In genomic region chr15:97026781-97027180, GRCh38 we compare ENCODE assay signal across 21 cellular contexts.
DNase-seq lines count a peak whose midpoint lies in the region; ATAC-seq and TF ChIP-seq lines count a peak whose summit lies in the region.
"Had no signal": no experiment of that assay in that cellular context is flagged by ENCODE, and none has a peak within 500 bp of the region (broad histone marks: within the 10 kb centered on the region; RNA-seq: fewer than 3 reads in every experiment).

No MANE protein-coding gene starts in this region.

- no peak overlapping the region for H3K4me3 Mint-ChIP-seq in type B pancreatic cell
- H3K4me3 Mint-ChIP-seq: CD4-positive, alpha-beta T cell; IgD-negative memory B cell had no signal

- no peaks in the 10 kb centered on the region for H3K79me2 ChIP-seq in hepatocyte

- intact Hi-C loops in lower lobe of right lung (cut with DNase I): no loop called here

- peaks cover 15% of the 10 kb centered on the region for H3K9me3 Mint-ChIP-seq in type B pancreatic cell

- no peaks in the 10 kb centered on the region for H3K9me2 ChIP-seq in hepatocyte (replicated peaks; ENCODE audit: insufficient read depth)

- 31% methylated on average over 2 of the region's 2 CpGs for WGBS in hepatocyte (ENCODE audit: low lambda C conversion rate, missing lambda C conversion rate)

- H3K27ac ChIP-seq in hepatocyte (peak overlapping the region; percentile 35), lower lobe of right lung (no peak overlapping the region)
- H3K27ac ChIP-seq: BLaER1, RWPE1, SK-N-MC had no signal

- H3K4me1 ChIP-seq in hepatocyte (ENCODE audit: insufficient read depth) (no peaks in the 10 kb centered on the region), lower lobe of right lung (no peaks in the 10 kb centered on the region)

- H3K27me3 ChIP-seq in hepatocyte (no peaks in the 10 kb centered on the region), lower lobe of right lung (ENCODE audit: low read depth) (no peaks in the 10 kb centered on the region)
- H3K27me3 ChIP-seq: BLaER1 had no signal

- peaks cover 11% of the 10 kb centered on the region for H3K4me1 Mint-ChIP-seq in type B pancreatic cell (ENCODE audit: unreplicated experiment)
- H3K4me1 Mint-ChIP-seq: IgD-negative memory B cell had no signal

- H3K4me3 ChIP-seq in hepatocyte: no peak overlapping the region
- H3K4me3 ChIP-seq in lower lobe of right lung: no peak overlapping the region
- H3K4me3 ChIP-seq: BLaER1, SK-N-MC had no signal

- H3K36me3 ChIP-seq in hepatocyte (replicated peaks; ENCODE audit: insufficient read depth, low read depth) (no peaks in the 10 kb centered on the region), lower lobe of right lung (no peaks in the 10 kb centered on the region)
- H3K36me3 ChIP-seq: BLaER1 had no signal

- no peak overlapping the region for H3K4me2 ChIP-seq in hepatocyte
- H3K4me2 ChIP-seq: BLaER1 had no signal

- peaks cover 4% of the 10 kb centered on the region for H3K9me3 ChIP-seq in hepatocyte (ENCODE audit: low read depth)
- peaks cover 10% of the 10 kb centered on the region for H3K9me3 ChIP-seq in lower lobe of right lung

- H3K27me3 Mint-ChIP-seq in type B pancreatic cell: no peaks in the 10 kb centered on the region
- H3K27me3 Mint-ChIP-seq: CD4-positive, alpha-beta T cell; IgD-negative memory B cell had no signal

- H2AFZ ChIP-seq in hepatocyte: no peak overlapping the region

- no peak for ATAC-seq in lower lobe of right lung

- H4K20me1 ChIP-seq in hepatocyte (ENCODE audit: insufficient read depth, poor library complexity, severe bottlenecking): no peaks in the 10 kb centered on the region
- H4K20me1 ChIP-seq: BLaER1 had no signal

- TF ChIP-seq CTCF in hepatocyte (IDR thresholded peaks at IDR 0.05; ENCODE audit: poor library complexity): no peak
- TF ChIP-seq CTCF in type B pancreatic cell (conservative IDR thresholded peaks at IDR 0.05): no peak
- TF ChIP-seq CTCF in lower lobe of right lung (IDR thresholded peaks at IDR 0.05): no peak

- peak; percentile 24 for DNase-seq in ELF-1 (ENCODE audit: low read depth, low spot score)
- DNase-seq in SW480 (ENCODE audit: low spot score): peak; percentile 14
- DNase-seq in hepatocyte (ENCODE audit: low spot score): peak; percentile 46
- DNase-seq in type B pancreatic cell (ENCODE audit: extremely low spot score, unreplicated experiment): no peak
- DNase-seq in activated CD8-positive, alpha-beta memory T cell treated with anti-CD3 and anti-CD28 coated beads, Interleukin-2, amount 50 U/mL, for 48 hours: no peak
- no peak for DNase-seq in lower lobe of right lung
- no peak for DNase-seq in NCI-H187 (lab: John Stamatoyannopoulos, UW)
- no peak for DNase-seq in pons (ENCODE audit: low spot score)
- DNase-seq: CD4-positive, alpha-beta T cell; COR-L47; DND-41; MV-4-11; NCI-H1105 treated with DMSO at 0.1 percent for 48 hours; NCI-H2081 treated with DMSO at 0.1 percent for 48 hours; NCI-H446; NCI-H526; SHP77 treated with DMSO at 0.1 percent for 48 hours had no signal

- H3K27ac Mint-ChIP-seq in type B pancreatic cell: peak overlapping the region; percentile 72
- H3K27ac Mint-ChIP-seq: CD4-positive, alpha-beta T cell; IgD-negative memory B cell had no signal

- H3K36me3 Mint-ChIP-seq in type B pancreatic cell: peaks cover 6% of the 10 kb centered on the region
- H3K36me3 Mint-ChIP-seq: IgD-negative memory B cell had no signal

Comparison
In these comparisons a context has a peak if more than half of its experiments do, and no peak if none do; other contexts are left out.
1. DNase-seq: peak in ELF-1 (single experiment), SW480 (single experiment) and hepatocyte (single experiment); none in type B pancreatic cell (single experiment), activated CD8-positive, alpha-beta memory T cell treated with anti-CD3 and anti-CD28 coated beads, Interleukin-2, amount 50 U/mL, for 48 hours (single experiment), lower lobe of right lung (single experiment), NCI-H187 (0 of 2) and pons (single experiment).